In the genomic region with DNA sequence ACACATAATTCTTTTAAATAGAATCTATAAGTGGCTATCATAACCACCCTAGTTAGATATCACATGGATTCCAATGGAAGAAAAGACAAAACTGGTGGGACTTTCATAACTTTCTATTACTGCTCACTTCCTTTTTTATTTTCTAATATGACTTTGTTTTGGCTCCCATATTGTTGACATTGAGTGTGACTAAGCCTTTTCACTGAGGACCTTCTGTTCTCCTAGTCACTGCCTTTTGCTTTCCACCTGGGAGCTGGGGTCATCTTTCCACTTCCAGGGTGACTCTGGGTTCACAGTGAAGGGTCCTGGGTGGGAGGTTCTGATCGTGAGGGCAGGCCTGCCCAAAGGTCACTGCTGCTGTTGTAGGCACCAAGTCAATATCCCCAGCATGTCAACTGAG, we compare ENCODE assay signal across 23 cellular contexts.
DNase-seq lines count a peak whose midpoint lies in the region; ATAC-seq, FAIRE-seq and TF ChIP-seq lines count a peak whose summit lies in the region.
"Had no signal": no experiment of that assay in that cellular context is flagged by ENCODE, and none has a peak within 500 bp of the region (broad histone marks: within the 10 kb centered on the region; RNA-seq: fewer than 3 reads in every experiment).

No MANE protein-coding gene starts in this region.

- H3K27ac ChIP-seq in pancreas (no peak overlapping the region), transverse colon (no peak overlapping the region)
- H3K27ac ChIP-seq: esophagus muscularis mucosa, heart right ventricle, parathyroid adenoma, WERI-Rb-1 had no signal

- TF ChIP-seq CTCF in pancreas (IDR thresholded peaks at IDR 0.05) (no peak), transverse colon (IDR thresholded peaks at IDR 0.05) (no peak)

- no peaks in the 10 kb centered on the region for H3K9me3 ChIP-seq in pancreas
- no peaks in the 10 kb centered on the region for H3K9me3 ChIP-seq in transverse colon
- H3K9me3 ChIP-seq: esophagus muscularis mucosa had no signal

- no peak for FAIRE-seq in pancreas (lab: Jason Lieb, UNC)
- FAIRE-seq: G401.6, islet of Langerhans had no signal

- H3K36me3 ChIP-seq in pancreas: no peaks in the 10 kb centered on the region
- H3K36me3 ChIP-seq in transverse colon: no peaks in the 10 kb centered on the region
- H3K36me3 ChIP-seq: esophagus muscularis mucosa, heart right ventricle, WERI-Rb-1 had no signal

- no peak for TF ChIP-seq EP300 in transverse colon (IDR thresholded peaks at IDR 0.05; ENCODE audit: low read depth)

- 58 to 71% methylated on average over 1 of the region's 1 CpG for WGBS in pancreas, 2 donors
- 57 to 63% methylated on average over 1 of the region's 1 CpG for WGBS in transverse colon (ENCODE audit: low coverage in 1 of 2), 2 donors

- in situ Hi-C loops in transverse colon (cut with MboI; ENCODE audit: low pct_ligation_motif_present in 1 of 4, low pct_unique_long_range_greater_than_20kb in 1 of 4, low sequenced_read_pairs in 3 of 4): no loop called here

- H3K4me1 ChIP-seq in pancreas (no peaks in the 10 kb centered on the region), transverse colon (no peaks in the 10 kb centered on the region)
- H3K4me1 ChIP-seq: heart right ventricle, parathyroid adenoma had no signal

- ATAC-seq in pancreas (peak in 3 of 4 donors; percentile 40 to 53 (median 47)), GM19035 (IDR thresholded peaks at IDR 0.05; ENCODE audit: unreplicated experiment) (no peak)
- ATAC-seq: activated T-cell treated with anti-CD3 and anti-CD28 coated beads, Interleukin-2, amount 50 U/mL, for 4 hours; heart right ventricle; Right ventricle myocardium inferior had no signal

- no peak overlapping the region for H3K4me3 ChIP-seq in pancreas
- H3K4me3 ChIP-seq in transverse colon: no peak overlapping the region
- H3K4me3 ChIP-seq: esophagus muscularis mucosa, heart right ventricle, lung had no signal

- no peaks in the 10 kb centered on the region for H3K27me3 ChIP-seq in pancreas
- no peaks in the 10 kb centered on the region for H3K27me3 ChIP-seq in transverse colon
- H3K27me3 ChIP-seq: esophagus muscularis mucosa, heart right ventricle had no signal

- DNase-seq in Daoy (ENCODE audit: low read depth): peak; percentile 31
- peak; percentile 50 for DNase-seq in MV-4-11 (lab: John Stamatoyannopoulos, UW)
- peak; percentile 28 for DNase-seq in dermis blood vessel endothelial cell
- DNase-seq in pancreas: no peak
- DNase-seq in transverse colon: no peak
- no peak for DNase-seq in NCI-H1092 (lab: John Stamatoyannopoulos, UW)
- no peak for DNase-seq in COLO668 (lab: John Stamatoyannopoulos, UW; ENCODE audit: unreplicated experiment)
- DNase-seq: activated CD4-positive, alpha-beta memory T cell treated with anti-CD3 and anti-CD28 coated beads, Interleukin-2, amount 10 ng/mL, durations not matched to agents 7 days and 5 days; activated naive CD4-positive, alpha-beta T cell treated with anti-CD3 and anti-CD28 coated beads, Interleukin-2, amount 50 U/mL, for 16 hours; activated T-cell treated with anti-CD3 and anti-CD28 coated beads, Interleukin-2, amount 50 U/mL, for 4 hours; heart right ventricle; Karpas-422; NCI-H1694; NCI-H446; stimulated activated CD4-positive, alpha-beta T cell treated with anti-CD3 and anti-CD28 coated beads, Interleukin-2, amount 100 ng/mL, for 48 hours; WERI-Rb-1 had no signal

- intact Hi-C loops in pancreas (cut with DNase I): no loop called here
- intact Hi-C loops in transverse colon (cut with DNase I; ENCODE audit: low total_unique reads): no loop called here

- no peak for TF ChIP-seq POLR2A in transverse colon (IDR thresholded peaks at IDR 0.05)

Comparison
In these comparisons a context has a peak if more than half of its experiments do, and no peak if none do; other contexts are left out.
1. DNase-seq: peak in Daoy (single experiment), MV-4-11 (single experiment) and dermis blood vessel endothelial cell (single experiment); none in pancreas (0 of 6), transverse colon (single experiment), NCI-H1092 (single experiment) and COLO668 (single experiment).